20 cellular contexts compared by ENCODE assay signal in the genomic region with DNA sequence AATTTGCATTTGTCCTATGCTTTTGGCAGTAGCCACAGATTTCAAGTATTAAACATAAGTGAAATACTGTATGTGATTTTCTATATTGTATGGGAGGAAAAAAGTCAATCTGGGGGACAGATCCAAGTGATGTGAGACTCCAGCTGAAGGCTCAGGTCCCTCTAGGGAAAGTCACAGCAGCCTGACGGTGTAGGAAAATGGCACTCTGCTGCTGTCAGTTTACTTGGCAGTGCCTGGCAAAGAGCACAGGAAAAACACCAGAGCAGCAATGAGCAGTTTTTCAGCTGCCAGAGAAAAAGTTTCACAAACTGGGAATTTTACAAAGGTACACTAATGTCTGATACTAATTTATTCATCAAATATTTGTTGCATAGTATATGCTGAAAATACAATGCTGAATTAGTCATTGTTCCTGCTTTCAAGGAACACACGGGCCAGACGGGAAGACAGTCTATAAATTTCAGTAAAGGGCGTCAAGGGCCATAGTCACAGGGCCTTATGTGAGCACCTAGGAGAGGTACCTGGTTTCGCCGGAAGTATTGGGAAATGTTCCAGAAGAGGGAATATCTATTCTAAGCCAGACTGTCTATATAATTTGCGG.
"Had no signal": no experiment of that assay in that cellular context is flagged by ENCODE, and none has a peak within 500 bp of the region (broad histone marks: within the 10 kb centered on the region; RNA-seq: fewer than 3 reads in every experiment).

No MANE protein-coding gene starts in this region.

- H3K4me1 Mint-ChIP-seq: activated T-helper 17 cell treated with anti-CD3 and anti-CD28 coated beads, Interleukin-2, amount 50 U/mL, for 72 hours; brain; T-cell had no signal

- H3K27me3 ChIP-seq: dorsolateral prefrontal cortex had no signal

- H3K36me3 ChIP-seq: left ventricle myocardium inferior had no signal

- H3K4me3 ChIP-seq: dorsolateral prefrontal cortex, left ventricle myocardium inferior had no signal

- H3K27me3 Mint-ChIP-seq: activated T-cell treated with anti-CD3 and anti-CD28 coated beads, Interleukin-2, amount 50 U/mL, for 24 hours; activated T-helper 17 cell treated with anti-CD3 and anti-CD28 coated beads, Interleukin-2, amount 50 U/mL, for 72 hours; stimulated activated naive B cell treated with anti-CD40 and anti-IgM and Interleukin-4, amounts not matched to agents 10 μg/mL and 1 μg/mL and 100 μg/mL, for 72 hours; T-cell; type B pancreatic cell had no signal

- H3K36me3 Mint-ChIP-seq: activated naive CD4-positive, alpha-beta T cell treated with anti-CD3 and anti-CD28 coated beads, Interleukin-2, amount 50 U/mL, for 72 hours; brain; stimulated activated naive B cell treated with anti-CD40 and anti-IgM and Interleukin-4, amounts not matched to agents 10 μg/mL and 1 μg/mL and 100 μg/mL, for 72 hours; T-cell; type B pancreatic cell had no signal

- DNase-seq: activated CD8-positive, alpha-beta memory T cell treated with anti-CD3 and anti-CD28 coated beads for 24 hours; activated CD8-positive, alpha-beta memory T cell treated with anti-CD3 and anti-CD28 coated beads, Interleukin-2, amount 50 U/mL, for 4 hours; activated T-cell treated with anti-CD3 and anti-CD28 coated beads, Interleukin-2, amount 50 U/mL, for 24 hours; aorta; central memory CD4-positive, alpha-beta T cell; dorsolateral prefrontal cortex; effector memory CD8-positive, alpha-beta T cell; foreskin fibroblast; hippocampal formation; kidney glomerular epithelial cell; left ventricle myocardium inferior; occipital lobe; stimulated activated CD4-positive, alpha-beta T cell treated with anti-CD3 and anti-CD28 coated beads, Interleukin-2, amount 100 ng/mL, for 48 hours; stimulated activated CD8-positive, alpha-beta memory T cell treated with anti-CD3 and anti-CD28 coated beads, Interleukin-4, amount 100 ng/mL, for 48 hours; stimulated activated naive B cell treated with anti-CD40 and anti-IgM and Interleukin-4, amounts not matched to agents 10 μg/mL and 1 μg/mL and 100 μg/mL, for 72 hours; T-cell had no signal

- H3K9me3 Mint-ChIP-seq: activated naive CD4-positive, alpha-beta T cell treated with anti-CD3 and anti-CD28 coated beads, Interleukin-2, amount 50 U/mL, for 72 hours; activated T-cell treated with anti-CD3 and anti-CD28 coated beads, Interleukin-2, amount 50 U/mL, for 24 hours; activated T-helper 17 cell treated with anti-CD3 and anti-CD28 coated beads, Interleukin-2, amount 50 U/mL, for 72 hours; brain; effector memory CD8-positive, alpha-beta T cell; stimulated activated naive B cell treated with anti-CD40 and anti-IgM and Interleukin-4, amounts not matched to agents 10 μg/mL and 1 μg/mL and 100 μg/mL, for 72 hours; T-cell; type B pancreatic cell had no signal

- H3K9me3 ChIP-seq: left ventricle myocardium inferior had no signal

- H3K27ac Mint-ChIP-seq: activated naive CD4-positive, alpha-beta T cell treated with anti-CD3 and anti-CD28 coated beads, Interleukin-2, amount 50 U/mL, for 72 hours; activated T-cell treated with anti-CD3 and anti-CD28 coated beads, Interleukin-2, amount 50 U/mL, for 24 hours; activated T-helper 17 cell treated with anti-CD3 and anti-CD28 coated beads, Interleukin-2, amount 50 U/mL, for 72 hours; brain; stimulated activated naive B cell treated with anti-CD40 and anti-IgM and Interleukin-4, amounts not matched to agents 10 μg/mL and 1 μg/mL and 100 μg/mL, for 72 hours; T-cell had no signal

- H3K4me3 Mint-ChIP-seq: activated T-cell treated with anti-CD3 and anti-CD28 coated beads, Interleukin-2, amount 50 U/mL, for 24 hours; activated T-helper 17 cell treated with anti-CD3 and anti-CD28 coated beads, Interleukin-2, amount 50 U/mL, for 72 hours; brain; effector memory CD8-positive, alpha-beta T cell; stimulated activated naive B cell treated with anti-CD40 and anti-IgM and Interleukin-4, amounts not matched to agents 10 μg/mL and 1 μg/mL and 100 μg/mL, for 72 hours; T-cell; type B pancreatic cell had no signal

- ATAC-seq: activated naive CD4-positive, alpha-beta T cell treated with anti-CD3 and anti-CD28 coated beads, Interleukin-2, amount 50 U/mL, for 72 hours; activated T-helper 17 cell treated with anti-CD3 and anti-CD28 coated beads, Interleukin-2, amount 50 U/mL, for 72 hours; effector memory CD8-positive, alpha-beta T cell; stimulated activated naive B cell treated with anti-CD40 and anti-IgM and Interleukin-4, amounts not matched to agents 10 μg/mL and 1 μg/mL and 100 μg/mL, for 72 hours; T-cell had no signal

- H3K27ac ChIP-seq: dorsolateral prefrontal cortex, left ventricle myocardium inferior had no signal
